Comparison of ENCODE assay signal across 21 cellular contexts in the genomic region with DNA sequence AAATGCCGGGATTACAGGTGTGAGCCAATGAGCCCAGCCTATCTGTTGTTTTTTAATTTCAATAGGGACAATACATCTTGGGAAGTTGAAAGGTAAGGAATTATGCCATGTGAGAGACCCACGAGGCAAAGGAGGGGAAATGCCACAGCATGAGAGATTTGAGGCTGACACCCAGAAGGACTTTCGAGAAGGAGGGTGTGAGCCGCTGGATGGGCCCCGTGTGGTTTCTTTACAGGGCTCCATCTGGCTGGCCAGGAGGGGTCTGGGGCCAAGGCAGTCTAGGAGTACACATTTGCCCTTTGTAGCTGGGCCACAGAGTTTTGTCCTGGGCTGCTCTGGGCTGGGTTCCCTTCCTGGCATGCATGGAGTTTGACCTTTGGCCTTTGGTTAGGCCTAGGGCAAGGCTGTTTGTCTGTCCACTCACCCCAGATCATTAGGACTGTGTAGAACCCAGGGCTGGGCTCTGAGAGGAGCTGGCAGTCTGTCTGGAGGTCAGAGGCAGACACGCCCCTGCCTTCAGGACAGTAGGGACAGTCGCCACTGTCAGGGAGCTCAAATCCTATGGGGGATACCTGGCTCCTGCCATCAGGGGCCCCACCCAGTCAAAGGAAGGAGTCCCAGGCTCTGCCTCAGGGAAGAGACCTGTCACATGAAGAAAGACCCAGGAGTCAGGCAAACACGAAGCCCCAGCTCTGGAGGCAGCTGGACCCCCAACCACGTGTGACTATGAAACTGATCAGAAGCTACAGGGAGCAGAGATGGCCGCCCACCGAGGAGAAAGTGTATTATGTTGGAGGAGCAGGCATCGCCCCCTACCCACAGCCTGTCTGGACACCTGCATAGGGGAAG. TPM values are rescaled to one million over a fixed set of nuclear protein-coding genes. Genes with fewer than 3 reads are reported as not detected.
"Had no signal": no experiment of that assay in that cellular context is flagged by ENCODE, and none has a peak within 500 bp of the region (broad histone marks: within the 10 kb centered on the region; RNA-seq: fewer than 3 reads in every experiment).

No MANE protein-coding gene starts in this region.

- H3K36me3 Mint-ChIP-seq: activated CD8-positive, alpha-beta memory T cell treated with anti-CD3 and anti-CD28 coated beads, Interleukin-2, amount 10 ng/mL, durations not matched to agents 7 days and 5 days; activated naive CD4-positive, alpha-beta T cell treated with anti-CD3 and anti-CD28 coated beads, Interleukin-2, amount 10 ng/mL, durations not matched to agents 7 days and 5 days; naive thymus-derived CD4-positive, alpha-beta T cell had no signal

- H3K27ac ChIP-seq: ascending aorta, breast epithelium, foreskin keratinocyte, right atrium auricular region, skin epidermis, upper lobe of left lung had no signal

- H3K36me3 ChIP-seq: ascending aorta, breast epithelium, right atrium auricular region, upper lobe of left lung had no signal

- H3K9me3 Mint-ChIP-seq: activated naive CD4-positive, alpha-beta T cell treated with anti-CD3 and anti-CD28 coated beads, Interleukin-2, amount 10 ng/mL, durations not matched to agents 7 days and 5 days; dendritic cell treated with granulocyte-macrophage colony-stimulating factor and Interleukin-4, amounts not matched to agents 40 ng/mL and 50 ng/mL, for 4 days; naive thymus-derived CD4-positive, alpha-beta T cell had no signal

- H3K4me1 Mint-ChIP-seq: activated naive CD4-positive, alpha-beta T cell treated with anti-CD3 and anti-CD28 coated beads, Interleukin-2, amount 10 ng/mL, durations not matched to agents 7 days and 5 days had no signal

- H3K27me3 Mint-ChIP-seq: activated CD8-positive, alpha-beta memory T cell treated with anti-CD3 and anti-CD28 coated beads, Interleukin-2, amount 10 ng/mL, durations not matched to agents 7 days and 5 days had no signal

- ATAC-seq: activated CD8-positive, alpha-beta memory T cell treated with anti-CD3 and anti-CD28 coated beads, Interleukin-2, amount 10 ng/mL, durations not matched to agents 7 days and 5 days; left cardiac atrium; naive thymus-derived CD4-positive, alpha-beta T cell had no signal

- DNase-seq: activated CD4-positive, alpha-beta T cell treated with anti-CD3 and anti-CD28 coated beads for 1 hour; activated CD4-positive, alpha-beta T cell treated with anti-CD3 and anti-CD28 coated beads, Interleukin-2, amount 50 U/mL, for 4 hours; activated CD8-positive, alpha-beta memory T cell treated with anti-CD3 and anti-CD28 coated beads, Interleukin-2, amount 10 ng/mL, durations not matched to agents 7 days and 5 days; activated naive CD4-positive, alpha-beta T cell treated with anti-CD3 and anti-CD28 coated beads, Interleukin-2, amount 10 ng/mL, durations not matched to agents 7 days and 5 days; activated T-cell treated with anti-CD3 and anti-CD28 coated beads, Interleukin-2, amount 50 U/mL, for 1 hour; effector memory CD4-positive, alpha-beta T cell; left cardiac atrium; naive thymus-derived CD4-positive, alpha-beta T cell; stimulated activated CD4-positive, alpha-beta T cell treated with anti-CD3 and anti-CD28 coated beads, Interleukin-4, amount 100 ng/mL, for 4 hours; stimulated activated CD8-positive, alpha-beta memory T cell treated with anti-CD3 and anti-CD28 coated beads, Interleukin-4, amount 100 ng/mL, for 48 hours; stimulated activated naive CD4-positive, alpha-beta T cell treated with Interleukin-2 at 50 U/mL for 16 hours; substantia nigra; upper lobe of left lung had no signal

- H3K4me3 Mint-ChIP-seq: activated CD8-positive, alpha-beta memory T cell treated with anti-CD3 and anti-CD28 coated beads, Interleukin-2, amount 10 ng/mL, durations not matched to agents 7 days and 5 days; activated naive CD4-positive, alpha-beta T cell treated with anti-CD3 and anti-CD28 coated beads, Interleukin-2, amount 10 ng/mL, durations not matched to agents 7 days and 5 days; dendritic cell treated with granulocyte-macrophage colony-stimulating factor and Interleukin-4, amounts not matched to agents 40 ng/mL and 50 ng/mL, for 4 days; naive thymus-derived CD4-positive, alpha-beta T cell had no signal

- H3K9me3 ChIP-seq: ascending aorta, breast epithelium, right atrium auricular region, upper lobe of left lung had no signal

- H3K4me3 ChIP-seq: ascending aorta, breast epithelium, right atrium auricular region, skin epidermis, upper lobe of left lung had no signal

- H3K27me3 ChIP-seq: ascending aorta, breast epithelium, foreskin keratinocyte, right atrium auricular region, upper lobe of left lung had no signal

- H3K27ac Mint-ChIP-seq: activated CD8-positive, alpha-beta memory T cell treated with anti-CD3 and anti-CD28 coated beads, Interleukin-2, amount 10 ng/mL, durations not matched to agents 7 days and 5 days; activated naive CD4-positive, alpha-beta T cell treated with anti-CD3 and anti-CD28 coated beads, Interleukin-2, amount 10 ng/mL, durations not matched to agents 7 days and 5 days; dendritic cell treated with granulocyte-macrophage colony-stimulating factor and Interleukin-4, amounts not matched to agents 40 ng/mL and 50 ng/mL, for 4 days; naive thymus-derived CD4-positive, alpha-beta T cell had no signal

RNA-seq across cellular contexts. Expression of gene NXPH3, which starts 24.2 kb away (rescaled TPM):
- total RNA-seq: mononuclear cell; naive thymus-derived CD4-positive, alpha-beta T cell; T-helper 1 cell treated with Interleukin-12 subunit alpha and Interleukin-12 subunit beta and Interleukin-4 antibody, amounts not matched to agents 30 ng/mL and 1 ng/mL, for 36 hours had no signal
- polyA plus RNA-seq: naive thymus-derived CD4-positive, alpha-beta T cell had no signal

RNA-seq across cellular contexts. Expression of gene NGFR, which starts 56.4 kb away (rescaled TPM):
- polyA plus RNA-seq: naive thymus-derived CD4-positive, alpha-beta T cell had no signal
